In genomic region chr21:37431243-37431642, GRCh38 we compare ENCODE assay signal across 17 cellular contexts.
DNase-seq lines count a peak whose midpoint lies in the region; ATAC-seq and TF ChIP-seq lines count a peak whose summit lies in the region.
"Had no signal": no experiment of that assay in that cellular context is flagged by ENCODE, and none has a peak within 500 bp of the region (broad histone marks: within the 10 kb centered on the region; RNA-seq: fewer than 3 reads in every experiment).

No MANE protein-coding gene starts in this region.

- TF ChIP-seq CTCF in Loucy (conservative IDR thresholded peaks at IDR 0.05; ENCODE audit: low read length) (no peak), psoas muscle (IDR thresholded peaks at IDR 0.05) (no peak)

- H3K4me3 Mint-ChIP-seq in activated CD4-positive, alpha-beta T cell treated with anti-CD3 and anti-CD28 coated beads for 36 hours, result no peak overlapping the region
- H3K4me3 Mint-ChIP-seq in immature natural killer cell, result peak overlapping the region in 3 of 5 donors; percentile 11 to 53 (median 17)
- H3K4me3 Mint-ChIP-seq: stimulated activated memory B cell treated with anti-CD40 and anti-IgM and Interleukin-4, amounts not matched to agents 10 μg/mL and 1 μg/mL and 100 μg/mL, for 72 hours had no signal

- H3K27ac Mint-ChIP-seq in activated CD4-positive, alpha-beta T cell treated with anti-CD3 and anti-CD28 coated beads for 36 hours, result peak overlapping the region; percentile 72
- H3K27ac Mint-ChIP-seq in immature natural killer cell, result peak overlapping the region; percentile 45 to 90 (median 79)
- H3K27ac Mint-ChIP-seq: stimulated activated memory B cell treated with anti-CD40 and anti-IgM and Interleukin-4, amounts not matched to agents 10 μg/mL and 1 μg/mL and 100 μg/mL, for 72 hours had no signal

- no peaks in the 10 kb centered on the region for H3K27me3 ChIP-seq in Loucy (ENCODE audit: insufficient read depth, low read length, poor library complexity, severe bottlenecking)
- no peaks in the 10 kb centered on the region for H3K27me3 ChIP-seq in psoas muscle (ENCODE audit: insufficient read depth in 3 of 3, low read length in 2 of 3)
- H3K27me3 ChIP-seq: upper lobe of right lung had no signal

- peaks cover 58% of the 10 kb centered on the region for H3K4me1 Mint-ChIP-seq in activated CD4-positive, alpha-beta T cell treated with anti-CD3 and anti-CD28 coated beads for 36 hours
- H3K4me1 Mint-ChIP-seq in immature natural killer cell, result peaks cover 50 to 76% of the 10 kb centered on the region in 2 donors

- CTCF ChIA-PET in activated CD4-positive, alpha-beta T cell treated with anti-CD3 and anti-CD28 coated beads for 36 hours (lab: Charles Lee), result interaction anchor here (0.7 to 1.2 kb wide), 5 partner anchors 8 to 30 kb away, joined by 3 to 4 read pairs (median 3); no protein-coding TSS in a partner anchor

- H4K20me1 ChIP-seq in Loucy (ENCODE audit: insufficient read depth, low read length, poor library complexity, severe bottlenecking), result peaks cover 86% of the 10 kb centered on the region

- intact Hi-C loops in activated CD4-positive, alpha-beta T cell treated with anti-CD3 and anti-CD28 coated beads for 36 hours (cut with DNase I, micrococcal nuclease), result loop anchor here (2.0 to 10.0 kb wide), 2 partner anchors 14 to 356 kb away; partner anchors contain the start of genes PIGP (in 1 of the 2) and TTC3 (in 1 of the 2)
- intact Hi-C loops in psoas muscle (cut with DNase I), result loop anchor here in 1 of 2 donors (2.0 kb wide), 1 partner anchor 64 kb away; the partner anchor contains the start of gene DYRK1A

- H3K9me3 Mint-ChIP-seq in activated CD4-positive, alpha-beta T cell treated with anti-CD3 and anti-CD28 coated beads for 36 hours (ENCODE audit: low read depth), result peaks cover 3% of the 10 kb centered on the region
- no peaks in the 10 kb centered on the region for H3K9me3 Mint-ChIP-seq in immature natural killer cell

- H3K4me1 ChIP-seq in Loucy (ENCODE audit: insufficient read depth, low read length, poor library complexity, severe bottlenecking) (peaks cover 57% of the 10 kb centered on the region), psoas muscle (peaks cover 79% of the 10 kb centered on the region)
- H3K4me1 ChIP-seq: upper lobe of right lung had no signal

- H3F3A ChIP-seq in Loucy (ENCODE audit: low read depth), result peaks cover 4% of the 10 kb centered on the region; the same call in 1 of the 2 replicates

- peaks cover 93% of the 10 kb centered on the region for H3K79me2 ChIP-seq in Loucy (ENCODE audit: insufficient read depth, low read length)

- no peaks in the 10 kb centered on the region for H3K27me3 Mint-ChIP-seq in activated CD4-positive, alpha-beta T cell treated with anti-CD3 and anti-CD28 coated beads for 36 hours
- H3K27me3 Mint-ChIP-seq in immature natural killer cell (ENCODE audit: low read depth in 3 of 3), result peaks cover 0 to 5% (median 0%) of the 10 kb centered on the region in 3 donors
- H3K27me3 Mint-ChIP-seq: stimulated activated memory B cell treated with anti-CD40 and anti-IgM and Interleukin-4, amounts not matched to agents 10 μg/mL and 1 μg/mL and 100 μg/mL, for 72 hours had no signal

- WGBS in psoas muscle, 3 donors, result 33 to 50% (median 38%) methylated on average over 4 of the region's 4 CpGs

- ATAC-seq in activated CD4-positive, alpha-beta T cell treated with anti-CD3 and anti-CD28 coated beads for 36 hours, result no peak
- no peak for ATAC-seq in psoas muscle
- no peak for ATAC-seq in GM18517 (IDR thresholded peaks at IDR 0.05; ENCODE audit: unreplicated experiment)
- ATAC-seq: stimulated activated memory B cell treated with anti-CD40 and anti-IgM and Interleukin-4, amounts not matched to agents 10 μg/mL and 1 μg/mL and 100 μg/mL, for 72 hours had no signal

- H3K27ac ChIP-seq in psoas muscle, result peak overlapping the region; percentile 78
- H3K27ac ChIP-seq: 22Rv1, upper lobe of right lung had no signal

- DNase-seq in activated CD4-positive, alpha-beta T cell treated with anti-CD3 and anti-CD28 coated beads for 36 hours, result no peak
- DNase-seq in activated CD4-positive, alpha-beta T cell treated with anti-CD3 and anti-CD28 coated beads for 48 hours, result no peak
- DNase-seq in immature natural killer cell, result no peak
- no peak for DNase-seq in psoas muscle
- DNase-seq in NCI-H1048 (lab: John Stamatoyannopoulos, UW), result no peak
- DNase-seq in retina, result no peak
- DNase-seq: activated effector memory CD4-positive, alpha-beta T cell treated with Interleukin-2 at 50 U/mL for 16 hours; DMS53; Karpas-422; NCI-H1417; nucleus accumbens; small intestine; upper lobe of right lung had no signal

- POLR2A ChIA-PET in activated CD4-positive, alpha-beta T cell treated with anti-CD3 and anti-CD28 coated beads for 36 hours (lab: Charles Lee), result no interaction called here

- H3K4me3 ChIP-seq in Loucy (ENCODE audit: low read length, poor library complexity, severe bottlenecking), result no peak overlapping the region
- H3K4me3 ChIP-seq in psoas muscle, result peak overlapping the region; percentile 26
- H3K4me3 ChIP-seq: upper lobe of right lung had no signal

- H3K36me3 Mint-ChIP-seq in activated CD4-positive, alpha-beta T cell treated with anti-CD3 and anti-CD28 coated beads for 36 hours (ENCODE audit: low read depth), result peaks cover 38% of the 10 kb centered on the region
- H3K36me3 Mint-ChIP-seq in immature natural killer cell, result peaks cover under 1 to 2% (median 1%) of the 10 kb centered on the region in 3 donors

- no peaks in the 10 kb centered on the region for H3K9me2 ChIP-seq in Loucy (replicated peaks; ENCODE audit: low read depth, low read length)

- H3K9me3 ChIP-seq in Loucy (ENCODE audit: insufficient read depth, low read depth, low read length) (no peaks in the 10 kb centered on the region), psoas muscle (no peaks in the 10 kb centered on the region)
- H3K9me3 ChIP-seq: upper lobe of right lung had no signal

- H3K36me3 ChIP-seq in Loucy (ENCODE audit: insufficient read depth, low read length), result peaks cover 42% of the 10 kb centered on the region
- no peaks in the 10 kb centered on the region for H3K36me3 ChIP-seq in psoas muscle (ENCODE audit: insufficient read depth in 1 of 2, low read depth in 1 of 2)

- peak overlapping the region; percentile 36 for H3K4me2 ChIP-seq in Loucy (ENCODE audit: low read depth, low read length, poor library complexity, severe bottlenecking)

- peak overlapping the region; percentile 7 for H3K9ac ChIP-seq in Loucy (ENCODE audit: low read depth, low read length, poor library complexity, severe bottlenecking)

- H2AFZ ChIP-seq in Loucy (ENCODE audit: low read length), result no peak overlapping the region
